Comparison of ENCODE assay signal across 9 cellular contexts in the genomic region with DNA sequence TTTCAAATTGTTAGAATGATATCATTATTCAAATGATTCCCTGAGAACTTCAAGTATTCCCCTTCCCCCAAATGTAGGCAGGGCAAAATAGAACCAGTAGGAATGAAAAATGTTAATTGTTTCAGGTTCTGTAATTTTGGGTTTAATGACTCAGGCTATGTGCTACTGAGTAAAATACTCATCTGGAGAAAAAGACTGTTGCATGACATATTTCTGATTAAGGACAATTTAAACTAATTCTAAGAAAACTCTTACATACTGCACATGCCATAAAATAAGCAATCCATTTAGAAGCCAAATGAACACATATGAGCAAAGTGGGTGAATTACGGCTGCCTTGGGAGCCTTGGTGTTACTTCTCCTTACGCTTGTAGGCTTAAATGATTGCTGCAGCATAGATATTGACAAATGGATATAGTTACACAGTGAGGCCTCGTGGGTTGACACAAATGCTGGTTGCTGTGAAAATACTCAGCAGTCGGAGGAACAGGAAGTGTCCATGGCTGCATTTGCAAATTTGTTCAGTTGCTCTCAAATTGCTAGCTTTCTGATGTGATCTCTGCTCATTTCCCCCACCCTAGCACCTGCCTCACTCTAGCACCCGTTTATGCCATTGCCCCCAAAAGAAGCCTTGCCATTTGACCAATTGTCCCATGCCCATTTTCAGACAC.
DNase-seq lines count a peak whose midpoint lies in the region; ATAC-seq and TF ChIP-seq lines count a peak whose summit lies in the region.
"Had no signal": no experiment of that assay in that cellular context is flagged by ENCODE, and none has a peak within 500 bp of the region (broad histone marks: within the 10 kb centered on the region; RNA-seq: fewer than 3 reads in every experiment).

No MANE protein-coding gene starts in this region.

- TF ChIP-seq POLR2A in heart left ventricle (IDR thresholded peaks at IDR 0.05): no peak

- peak; percentile 39 for DNase-seq in NCI-H1092 treated with DMSO at 0.1 percent for 48 hours (lab: John Stamatoyannopoulos, UW)
- DNase-seq in NCI-H1092 (lab: John Stamatoyannopoulos, UW): no peak
- DNase-seq in natural killer cell: no peak
- no peak for DNase-seq in retina
- DNase-seq in Right ventricle myocardium inferior (ENCODE audit: missing footprints): no peak
- DNase-seq in heart left ventricle: no peak

- H3K27me3 ChIP-seq in OCI-LY1 (ENCODE audit: insufficient read depth, low read length): no peaks in the 10 kb centered on the region
- no peaks in the 10 kb centered on the region for H3K27me3 ChIP-seq in heart left ventricle

- H3K4me3 ChIP-seq in OCI-LY1 (ENCODE audit: low read depth, low read length, poor library complexity, severe bottlenecking) (peak overlapping the region; percentile 29), heart left ventricle (no peak overlapping the region)

- peaks cover 0 to 3% of the 10 kb centered on the region in 2 donors for H3K27me3 Mint-ChIP-seq in natural killer cell (ENCODE audit: low read depth in 2 of 2)

- H3K9me2 ChIP-seq in OCI-LY1 (ENCODE audit: low read depth, low read length): no peaks in the 10 kb centered on the region

- peak overlapping the region; percentile 62 for H3K4me2 ChIP-seq in OCI-LY1 (ENCODE audit: low read length)

- H3K36me3 ChIP-seq in OCI-LY1 (ENCODE audit: insufficient read depth, low read length): no peaks in the 10 kb centered on the region
- no peaks in the 10 kb centered on the region for H3K36me3 ChIP-seq in heart left ventricle

- WGBS in heart left ventricle, 4 donors: 66 to 71% (median 69%) methylated on average over 5 of the region's 5 CpGs

- peak overlapping the region; percentile 53 for H3K9ac ChIP-seq in OCI-LY1 (ENCODE audit: low read length)

- H3K27ac ChIP-seq in OCI-LY1 (ENCODE audit: low read depth, low read length, poor library complexity, severe bottlenecking): peak overlapping the region; percentile 98
- no peak overlapping the region for H3K27ac ChIP-seq in heart left ventricle
- H3K27ac ChIP-seq: 22Rv1 had no signal

- H3F3A ChIP-seq in OCI-LY1 (ENCODE audit: insufficient read depth, low read length): no peaks in the 10 kb centered on the region

- H3K27ac Mint-ChIP-seq in natural killer cell: peak overlapping the region; percentile 30 to 81

- peaks cover 67% of the 10 kb centered on the region for H3K4me1 ChIP-seq in OCI-LY1 (ENCODE audit: insufficient read depth, low read length, severe bottlenecking)
- H3K4me1 ChIP-seq in heart left ventricle: peaks cover 0 to 43% (median 0%) of the 10 kb centered on the region in 12 donors

- H3K36me3 Mint-ChIP-seq in natural killer cell: no peaks in the 10 kb centered on the region

- H3K9me3 Mint-ChIP-seq in natural killer cell: no peaks in the 10 kb centered on the region

- ATAC-seq in HG02763 (IDR thresholded peaks at IDR 0.05; ENCODE audit: unreplicated experiment): peak; percentile 24
- no peak for ATAC-seq in natural killer cell
- ATAC-seq in Right ventricle myocardium inferior: no peak
- ATAC-seq in heart left ventricle: no peak

- intact Hi-C loops in natural killer cell (cut with micrococcal nuclease) (loop anchor here (5.0 kb wide), 3 partner anchors 88 to 852 kb away; a partner anchor contains a TSS), Right ventricle myocardium inferior (cut with DNase I) (no loop called here), heart left ventricle (cut with DNase I) (no loop called here)

- H3K4me1 Mint-ChIP-seq in natural killer cell: peaks cover 52 to 57% of the 10 kb centered on the region in 2 donors

- TF ChIP-seq CTCF in OCI-LY1 (IDR thresholded peaks at IDR 0.05; ENCODE audit: low read length): no peak
- no peak for TF ChIP-seq CTCF in natural killer cell (IDR thresholded peaks at IDR 0.05)
- no peak for TF ChIP-seq CTCF in heart left ventricle (IDR thresholded peaks at IDR 0.05)

- no peaks in the 10 kb centered on the region for H4K20me1 ChIP-seq in OCI-LY1 (ENCODE audit: insufficient read depth, low read length)

- peak overlapping the region; percentile 52 for H3K4me3 Mint-ChIP-seq in natural killer cell

- no peaks in the 10 kb centered on the region for H3K79me2 ChIP-seq in OCI-LY1 (ENCODE audit: insufficient read depth, low read length)

- no peaks in the 10 kb centered on the region for H3K9me3 ChIP-seq in OCI-LY1 (ENCODE audit: low read length)
- no peaks in the 10 kb centered on the region for H3K9me3 ChIP-seq in heart left ventricle

- no peak overlapping the region for H2AFZ ChIP-seq in OCI-LY1 (ENCODE audit: low read length)
